In the genomic region with DNA sequence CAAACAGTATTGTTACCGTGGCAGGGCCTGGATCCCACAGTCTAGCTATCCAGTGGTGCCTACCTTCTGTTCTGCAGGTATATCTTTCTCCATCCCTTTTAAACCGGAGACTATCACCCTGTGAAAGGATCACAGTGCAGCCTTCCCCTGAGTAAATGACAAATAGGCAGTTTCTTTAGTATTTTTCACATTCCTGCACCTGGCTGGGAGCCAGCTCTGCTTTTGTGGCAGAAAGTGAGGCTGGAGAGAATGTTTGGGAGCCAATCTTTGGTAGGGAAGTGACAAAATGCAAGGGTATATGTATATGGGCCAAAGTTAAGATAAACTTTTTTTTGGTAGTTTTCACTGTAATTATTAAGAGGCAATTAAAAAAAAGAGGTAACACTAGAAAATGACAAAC, we compare ENCODE assay signal across 18 cellular contexts. TPM values are rescaled to one million over a fixed set of nuclear protein-coding genes. Genes with fewer than 3 reads are reported as not detected.
A peak's percentile ranks its signal among the peaks of the same experiment; 100 is the strongest.
DNase-seq lines count a peak whose midpoint lies in the region; ATAC-seq and TF ChIP-seq lines count a peak whose summit lies in the region.
"Had no signal": no experiment of that assay in that cellular context is flagged by ENCODE, and none has a peak within 500 bp of the region (broad histone marks: within the 10 kb centered on the region; RNA-seq: fewer than 3 reads in every experiment).

No MANE protein-coding gene starts in this region.

- H3K27me3 ChIP-seq in adipocyte (replicated peaks; ENCODE audit: control insufficient read depth, insufficient read depth, low read length) (no peaks in the 10 kb centered on the region), gastroesophageal sphincter (no peaks in the 10 kb centered on the region), rectal smooth muscle tissue (ENCODE audit: control insufficient read depth, insufficient read depth, low read length) (no peaks in the 10 kb centered on the region)
- H3K27me3 ChIP-seq: BLaER1 had no signal

- no peak for TF ChIP-seq CTCF in gastroesophageal sphincter (IDR thresholded peaks at IDR 0.05)

- no peaks in the 10 kb centered on the region for H3K9me3 ChIP-seq in adipocyte (ENCODE audit: control insufficient read depth, low read length)
- H3K9me3 ChIP-seq in gastroesophageal sphincter = peaks cover 0 to 5% (median 0%) of the 10 kb centered on the region in 3 donors
- H3K9me3 ChIP-seq: BLaER1 had no signal

- H3K9me3 Mint-ChIP-seq in activated CD4-positive, alpha-beta T cell treated with anti-CD3 and anti-CD28 coated beads, Interleukin-2, amount 10 ng/mL, durations not matched to agents 24 days and 14 days = no peaks in the 10 kb centered on the region

- H3K9ac ChIP-seq in adipocyte (ENCODE audit: low read length) (no peak overlapping the region), rectal smooth muscle tissue (ENCODE audit: low read length) (no peak overlapping the region)
- H3K9ac ChIP-seq: BLaER1 had no signal

- H3K27ac Mint-ChIP-seq in activated CD4-positive, alpha-beta T cell treated with anti-CD3 and anti-CD28 coated beads, Interleukin-2, amount 10 ng/mL, durations not matched to agents 24 days and 14 days = no peak overlapping the region
- H3K27ac Mint-ChIP-seq: CD4-positive, CD25-positive, alpha-beta regulatory T cell had no signal

- TF ChIP-seq POLR2A in gastroesophageal sphincter (IDR thresholded peaks at IDR 0.05) = no peak

- TF ChIP-seq EP300 in gastroesophageal sphincter (IDR thresholded peaks at IDR 0.05) = no peak

- H3K36me3 ChIP-seq in adipocyte (ENCODE audit: control insufficient read depth, insufficient read depth, low read length, severe bottlenecking) = no peaks in the 10 kb centered on the region
- H3K36me3 ChIP-seq in gastroesophageal sphincter = no peaks in the 10 kb centered on the region
- H3K36me3 ChIP-seq in rectal smooth muscle tissue (ENCODE audit: control insufficient read depth, insufficient read depth, low read length) = no peaks in the 10 kb centered on the region
- H3K36me3 ChIP-seq: BLaER1 had no signal

- ATAC-seq in gastroesophageal sphincter = no peak
- ATAC-seq in HG03342 (IDR thresholded peaks at IDR 0.05; ENCODE audit: unreplicated experiment) = no peak
- no peak for ATAC-seq in sciatic nerve
- ATAC-seq: GM12878, HCT116, PC-3 had no signal

- H3K27ac ChIP-seq in gastroesophageal sphincter (peak overlapping the region in 3 of 4 donors; percentile 5 to 39 (median 38)), rectal smooth muscle tissue (ENCODE audit: low read depth, low read length) (peak overlapping the region; percentile 43)
- H3K27ac ChIP-seq: BLaER1 had no signal

- H3K4me1 ChIP-seq in adipocyte (ENCODE audit: control insufficient read depth, insufficient read depth, low read length) = peaks cover 4% of the 10 kb centered on the region
- peaks cover 0 to 55% (median 5%) of the 10 kb centered on the region in 3 donors for H3K4me1 ChIP-seq in gastroesophageal sphincter
- peaks cover 21% of the 10 kb centered on the region for H3K4me1 ChIP-seq in rectal smooth muscle tissue (ENCODE audit: control insufficient read depth, insufficient read depth, low read length)
- H3K4me1 ChIP-seq: BLaER1 had no signal

- DNase-seq in NCI-H146 (lab: John Stamatoyannopoulos, UW) = peak; percentile 47
- DNase-seq in adipocyte (ENCODE audit: low read depth) = peak; percentile 3
- DNase-seq in activated CD4-positive, alpha-beta T cell treated with anti-CD3 and anti-CD28 coated beads, Interleukin-2, amount 10 ng/mL, durations not matched to agents 24 days and 14 days = no peak
- DNase-seq in sciatic nerve (ENCODE audit: low spot score) = no peak
- no peak for DNase-seq in NCI-H446 (lab: John Stamatoyannopoulos, UW)
- DNase-seq: CD4-positive, CD25-positive, alpha-beta regulatory T cell; Karpas-422; NCI-H2107; NCI-H524 treated with DMSO at 0.1 percent for 48 hours; NCI-H82; NK-92 treated with Interleukin-12 subunit alpha and Interleukin-12 subunit beta, amount 100 ng/mL, for 24 hours; PC-3 had no signal

- 44% methylated on average over 1 of the region's 2 CpGs; no CpG with 5 or more reads in 1 of the 2 donors for WGBS in gastroesophageal sphincter (ENCODE audit: low coverage in 1 of 2), 2 donors

- H3K4me1 Mint-ChIP-seq in activated CD4-positive, alpha-beta T cell treated with anti-CD3 and anti-CD28 coated beads, Interleukin-2, amount 10 ng/mL, durations not matched to agents 24 days and 14 days = no peaks in the 10 kb centered on the region
- H3K4me1 Mint-ChIP-seq: CD4-positive, CD25-positive, alpha-beta regulatory T cell had no signal

- H3K36me3 Mint-ChIP-seq in activated CD4-positive, alpha-beta T cell treated with anti-CD3 and anti-CD28 coated beads, Interleukin-2, amount 10 ng/mL, durations not matched to agents 24 days and 14 days (ENCODE audit: low read depth) = no peaks in the 10 kb centered on the region
- H3K36me3 Mint-ChIP-seq: CD4-positive, CD25-positive, alpha-beta regulatory T cell had no signal

- intact Hi-C loops in activated CD4-positive, alpha-beta T cell treated with anti-CD3 and anti-CD28 coated beads, Interleukin-2, amount 10 ng/mL, durations not matched to agents 24 days and 14 days (cut with micrococcal nuclease) = no loop called here
- intact Hi-C loops in sciatic nerve (cut with DNase I) = no loop called here

- peaks cover 4% of the 10 kb centered on the region for H3K27me3 Mint-ChIP-seq in activated CD4-positive, alpha-beta T cell treated with anti-CD3 and anti-CD28 coated beads, Interleukin-2, amount 10 ng/mL, durations not matched to agents 24 days and 14 days
- H3K27me3 Mint-ChIP-seq: CD4-positive, CD25-positive, alpha-beta regulatory T cell had no signal

- H3K4me3 Mint-ChIP-seq in activated CD4-positive, alpha-beta T cell treated with anti-CD3 and anti-CD28 coated beads, Interleukin-2, amount 10 ng/mL, durations not matched to agents 24 days and 14 days = no peak overlapping the region
- H3K4me3 Mint-ChIP-seq: CD4-positive, CD25-positive, alpha-beta regulatory T cell had no signal

- H3K4me3 ChIP-seq in adipocyte (ENCODE audit: low read length) (no peak overlapping the region), gastroesophageal sphincter (no peak overlapping the region), rectal smooth muscle tissue (ENCODE audit: low read length) (no peak overlapping the region)
- H3K4me3 ChIP-seq: BLaER1, GM12878 had no signal

RNA-seq across cellular contexts. Expression of gene ARHGEF26, which starts 54.8 kb away (rescaled TPM):
- total RNA-seq in gastroesophageal sphincter = 100 to 1,000 TPM in 3 of 4 donors, 10 to 100 TPM in 1; 79.3 to 154 (median 133) TPM
- 0.09 and 0.12 TPM in 2 replicates for total RNA-seq in activated CD4-positive, alpha-beta T cell treated with anti-CD3 and anti-CD28 coated beads, Interleukin-2, amount 10 ng/mL, durations not matched to agents 24 days and 14 days
- 23.9 TPM for total RNA-seq in sciatic nerve
- total RNA-seq: CD4-positive, CD25-positive, alpha-beta regulatory T cell had no signal

Comparison
In these comparisons a context has a peak if more than half of its experiments do, and no peak if none do; other contexts are left out.
1. DNase-seq: peak in NCI-H146 (single experiment) and adipocyte (single experiment); none in activated CD4-positive, alpha-beta T cell treated with anti-CD3 and anti-CD28 coated beads, Interleukin-2, amount 10 ng/mL, durations not matched to agents 24 days and 14 days (single experiment), sciatic nerve (single experiment) and NCI-H446 (0 of 2).
2. RNA of gene ARHGEF26, which starts 54.8 kb away (total RNA-seq): 79.3 to 154 TPM in gastroesophageal sphincter and 23.9 TPM in sciatic nerve (single experiment); 0.09 to 0.12 TPM in activated CD4-positive, alpha-beta T cell treated with anti-CD3 and anti-CD28 coated beads, Interleukin-2, amount 10 ng/mL, durations not matched to agents 24 days and 14 days; every median in the first group is over 10 times any median in the second.